Comparison of ENCODE assay signal across 15 cellular contexts in the genomic region with DNA sequence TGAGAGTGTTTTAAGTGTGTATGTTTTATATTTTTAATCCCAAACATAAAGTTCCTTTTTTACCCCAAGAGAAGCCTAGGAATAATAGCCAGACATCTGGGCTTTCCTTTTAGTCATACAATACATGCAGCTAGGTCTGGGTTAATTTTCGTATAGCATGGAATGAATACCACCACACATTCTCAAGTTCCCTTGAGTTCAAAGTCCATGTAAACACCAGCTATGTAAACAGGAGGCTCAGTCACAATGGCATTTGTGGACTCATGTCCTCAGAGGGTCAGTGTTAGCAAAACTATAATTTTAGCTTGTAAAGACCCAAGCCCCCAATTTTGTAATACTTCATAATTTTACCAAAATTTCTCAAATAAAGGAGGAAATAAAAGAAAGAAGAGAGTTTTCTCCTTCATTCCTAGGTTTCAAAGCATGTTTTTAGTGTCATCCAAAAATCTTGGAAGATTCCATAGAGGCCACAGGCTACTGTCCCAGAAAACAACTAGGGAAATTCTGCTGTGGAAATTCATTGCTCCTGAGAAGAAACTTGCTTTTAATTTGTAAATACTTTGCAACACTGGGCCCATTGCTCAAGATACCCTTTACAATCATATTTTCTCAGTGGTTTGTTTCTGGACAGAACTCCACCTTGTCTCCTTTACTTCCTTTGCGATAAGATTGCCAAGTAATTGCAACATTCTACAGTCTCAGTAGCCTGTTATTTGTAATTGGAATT.
DNase-seq lines count a peak whose midpoint lies in the region; ATAC-seq lines count a peak whose summit lies in the region.
"Had no signal": no experiment of that assay in that cellular context is flagged by ENCODE, and none has a peak within 500 bp of the region (broad histone marks: within the 10 kb centered on the region; RNA-seq: fewer than 3 reads in every experiment).

No MANE protein-coding gene starts in this region.

- ATAC-seq in GM21786 (IDR thresholded peaks at IDR 0.05; ENCODE audit: unreplicated experiment) (peak; percentile 45), left ventricle myocardium superior (peak; percentile 81), GM18858 (IDR thresholded peaks at IDR 0.05; ENCODE audit: unreplicated experiment) (no peak), HG02759 (IDR thresholded peaks at IDR 0.05; ENCODE audit: unreplicated experiment) (no peak), GM19351 (IDR thresholded peaks at IDR 0.05; ENCODE audit: unreplicated experiment) (no peak), HG02610 (IDR thresholded peaks at IDR 0.05; ENCODE audit: unreplicated experiment) (no peak)

- peaks cover 19% of the 10 kb centered on the region for H3K4me1 ChIP-seq in adipocyte (ENCODE audit: control insufficient read depth, insufficient read depth, low read length)
- H3K4me1 ChIP-seq: thyroid gland had no signal

- peak overlapping the region; percentile 56 for H3K9ac ChIP-seq in adipocyte (ENCODE audit: low read length)

- peak; percentile 88 for DNase-seq in adipocyte (ENCODE audit: low read depth)
- no peak for DNase-seq in left ventricle myocardium superior
- peak; percentile 26 for DNase-seq in smooth muscle cell of the brain vasculature (ENCODE audit: low read depth, low spot score)
- DNase-seq: activated CD4-positive, alpha-beta memory T cell treated with anti-CD3 and anti-CD28 coated beads for 36 hours; activated naive CD8-positive, alpha-beta T cell treated with anti-CD3 and anti-CD28 coated beads for 36 hours; GOT3; NCI-H524; occipital lobe; T-helper 1 cell; thyroid gland had no signal

- no peak overlapping the region for H3K4me3 ChIP-seq in adipocyte (ENCODE audit: low read length)
- H3K4me3 ChIP-seq: thyroid gland had no signal

- peaks cover 9% of the 10 kb centered on the region for H3K9me3 ChIP-seq in adipocyte (ENCODE audit: control insufficient read depth, low read length)
- H3K9me3 ChIP-seq: thyroid gland had no signal

- no peaks in the 10 kb centered on the region for H3K36me3 ChIP-seq in adipocyte (ENCODE audit: control insufficient read depth, insufficient read depth, low read length, severe bottlenecking)
- H3K36me3 ChIP-seq: thyroid gland had no signal

- no peaks in the 10 kb centered on the region for H3K27me3 ChIP-seq in adipocyte (replicated peaks; ENCODE audit: control insufficient read depth, insufficient read depth, low read length)
- H3K27me3 ChIP-seq: thyroid gland had no signal

- intact Hi-C loops in left ventricle myocardium superior (cut with micrococcal nuclease): no loop called here

Comparison
In these comparisons a context has a peak if more than half of its experiments do, and no peak if none do; other contexts are left out.
1. ATAC-seq: peak in GM21786 (single experiment) and left ventricle myocardium superior (single experiment); none in GM18858 (single experiment), HG02759 (single experiment), GM19351 (single experiment) and HG02610 (single experiment).